ENCODE assay signal across 20 cellular contexts in the genomic region with DNA sequence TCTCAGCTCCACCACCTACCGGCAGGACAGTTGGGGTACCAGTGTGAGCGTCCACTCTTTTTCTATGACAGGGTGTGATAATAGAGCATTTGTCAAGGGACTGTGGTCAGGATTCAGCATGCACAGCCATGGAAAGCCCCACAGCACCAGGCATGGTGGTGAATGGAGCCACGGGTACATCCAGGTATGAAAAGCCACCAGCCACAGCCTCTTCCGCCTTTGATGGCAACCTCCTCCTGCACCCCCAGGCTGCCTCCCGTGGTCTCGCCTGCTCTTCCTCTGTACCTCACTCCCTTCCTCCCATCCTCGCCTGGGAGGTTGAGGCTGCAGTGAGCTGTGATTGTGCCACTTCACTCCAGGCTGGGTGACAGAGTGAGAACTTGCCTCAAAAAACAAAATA.
DNase-seq lines count a peak whose midpoint lies in the region; ATAC-seq and TF ChIP-seq lines count a peak whose summit lies in the region.
"Had no signal": no experiment of that assay in that cellular context is flagged by ENCODE, and none has a peak within 500 bp of the region (broad histone marks: within the 10 kb centered on the region; RNA-seq: fewer than 3 reads in every experiment).

No MANE protein-coding gene starts in this region.

- TF ChIP-seq CTCF in right atrium auricular region (IDR thresholded peaks at IDR 0.05) (no peak), osteoblast (IDR thresholded peaks at IDR 0.05; ENCODE audit: extremely low read depth, low read depth, low read length) (no peak)

- intact Hi-C loops in Right ventricle myocardium inferior (cut with DNase I) = no loop called here
- intact Hi-C loops in posterior cingulate gyrus (cut with DNase I) = no loop called here

- peaks cover 0 to 13% of the 10 kb centered on the region in 2 donors for H3K4me1 ChIP-seq in right atrium auricular region
- peaks cover 10% of the 10 kb centered on the region for H3K4me1 ChIP-seq in osteoblast (ENCODE audit: insufficient read depth, low read length)
- H3K4me1 ChIP-seq: A549, BE2C, HAP-1 had no signal

- H3K36me3 ChIP-seq in right atrium auricular region = no peaks in the 10 kb centered on the region
- no peaks in the 10 kb centered on the region for H3K36me3 ChIP-seq in osteoblast (ENCODE audit: insufficient read depth, low read length)
- H3K36me3 ChIP-seq: BE2C; BLaER1 treated with 17β-estradiol and CSF1 and Interleukin-3, amounts not matched to agents 10 nM and 100 nM; HAP-1 had no signal

- no peaks in the 10 kb centered on the region for H4K20me1 ChIP-seq in osteoblast (ENCODE audit: insufficient read depth, low read length)
- H4K20me1 ChIP-seq: BLaER1 treated with 17β-estradiol and CSF1 and Interleukin-3, amounts not matched to agents 10 nM and 100 nM had no signal

- H3K27ac ChIP-seq in right atrium auricular region (no peak overlapping the region), osteoblast (ENCODE audit: low read depth, low read length) (no peak overlapping the region)
- H3K27ac ChIP-seq: A549; BLaER1 treated with 17β-estradiol and CSF1 and Interleukin-3, amounts not matched to agents 10 nM and 100 nM had no signal

- DNase-seq in right atrium auricular region (ENCODE audit: low spot score) (peak; percentile 26), Right ventricle myocardium inferior (ENCODE audit: missing footprints) (no peak), left lobe of liver (ENCODE audit: low spot score) (peak; percentile 32), osteoblast (ENCODE audit: insufficient read length, low spot score, missing footprints) (peak; percentile 34), posterior cingulate gyrus (no peak), GOT3 (lab: John Stamatoyannopoulos, UW) (no peak)
- DNase-seq: 8988T; ACHN; AML-193; BE2C; CD8-positive, alpha-beta memory T cell; DMS 273 treated with DMSO at 0.1 percent for 48 hours; DMS53; DMS79 treated with DMSO at 0.1 percent for 48 hours; HFFc6 had no signal

- ATAC-seq in Right ventricle myocardium inferior (no peak), left lobe of liver (no peak), GM21360 (IDR thresholded peaks at IDR 0.05; ENCODE audit: unreplicated experiment) (no peak)
- ATAC-seq: A549 had no signal

- no peak overlapping the region for H3K4me2 ChIP-seq in osteoblast (ENCODE audit: insufficient read depth, low read length)
- H3K4me2 ChIP-seq: A549, GM23338 had no signal

- H3K27me3 ChIP-seq in right atrium auricular region (no peaks in the 10 kb centered on the region), osteoblast (ENCODE audit: insufficient read depth, low read length) (no peaks in the 10 kb centered on the region)
- H3K27me3 ChIP-seq: BE2C; BLaER1 treated with 17β-estradiol and CSF1 and Interleukin-3, amounts not matched to agents 10 nM and 100 nM had no signal

- no peak overlapping the region for H3K4me3 ChIP-seq in right atrium auricular region
- no peak overlapping the region for H3K4me3 ChIP-seq in osteoblast (ENCODE audit: insufficient read depth, low read length)
- H3K4me3 ChIP-seq: A549; BLaER1 treated with 17β-estradiol and CSF1 and Interleukin-3, amounts not matched to agents 10 nM and 100 nM; GM23338; HAP-1 had no signal

- no peak overlapping the region for H2AFZ ChIP-seq in osteoblast (ENCODE audit: low read length)

- H3K9me3 ChIP-seq in right atrium auricular region = no peaks in the 10 kb centered on the region
- H3K9me3 ChIP-seq in osteoblast (ENCODE audit: low read depth, low read length) = no peaks in the 10 kb centered on the region
- H3K9me3 ChIP-seq: A549; BE2C; BLaER1 treated with 17β-estradiol and CSF1 and Interleukin-3, amounts not matched to agents 10 nM and 100 nM; HAP-1 had no signal

- H3K79me2 ChIP-seq in osteoblast (ENCODE audit: insufficient read depth, low read length) = no peaks in the 10 kb centered on the region

Comparison
In these comparisons a context has a peak if more than half of its experiments do, and no peak if none do; other contexts are left out.
1. DNase-seq: peak in right atrium auricular region (single experiment), left lobe of liver (single experiment) and osteoblast (single experiment); none in Right ventricle myocardium inferior (single experiment), posterior cingulate gyrus (0 of 10) and GOT3 (single experiment).